In genomic region chr19:11551603-11552235, GRCh38 we compare ENCODE assay signal across 10 cellular contexts. TPM values are rescaled to one million over a fixed set of nuclear protein-coding genes. Genes with fewer than 3 reads are reported as not detected.
DNase-seq lines count a peak whose midpoint lies in the region; ATAC-seq and TF ChIP-seq lines count a peak whose summit lies in the region.
"Had no signal": no experiment of that assay in that cellular context is flagged by ENCODE, and none has a peak within 500 bp of the region (broad histone marks: within the 10 kb centered on the region; RNA-seq: fewer than 3 reads in every experiment).

No MANE protein-coding gene starts in this region.

- H3K36me3 ChIP-seq in heart right ventricle (peaks cover 0 to 68% (median 18%) of the 10 kb centered on the region in 9 donors), left lung (peaks cover 0 to 51% of the 10 kb centered on the region in 2 donors)

- intact Hi-C loops in heart right ventricle (cut with DNase I), result no loop called here
- intact Hi-C loops in Right ventricle myocardium inferior (cut with DNase I), result no loop called here
- intact Hi-C loops in left lung (cut with DNase I), result no loop called here

- no peak overlapping the region for H3K4me3 Mint-ChIP-seq in activated CD8-positive, alpha-beta T cell treated with anti-CD3 and anti-CD28 coated beads, Interleukin-2, amount 10 ng/mL, durations not matched to agents 7 days and 5 days
- H3K4me3 Mint-ChIP-seq: immature natural killer cell had no signal

- H3K27me3 ChIP-seq in heart right ventricle (no peaks in the 10 kb centered on the region), left lung (no peaks in the 10 kb centered on the region)

- ATAC-seq in heart right ventricle (peak in 7 of 8 donors; percentile 26 to 59 (median 41)), Right ventricle myocardium inferior (no peak), left lung (peak; percentile 34)
- ATAC-seq in activated CD8-positive, alpha-beta T cell treated with anti-CD3 and anti-CD28 coated beads, Interleukin-2, amount 10 ng/mL, durations not matched to agents 7 days and 5 days, result peak; percentile 52

- DNase-seq in heart right ventricle (no peak), Right ventricle myocardium inferior (ENCODE audit: missing footprints) (no peak), left lung (no peak), KG1 (lab: John Stamatoyannopoulos, UW) (no peak), NCI-H446 treated with DMSO at 0.1 percent for 48 hours (lab: John Stamatoyannopoulos, UW) (no peak), SIG-M5 treated with dmso at 0.1 percent for 504 hours (lab: John Stamatoyannopoulos, UW; ENCODE audit: unreplicated experiment) (no peak), LoVo (ENCODE audit: low spot score) (no peak)
- no peak for DNase-seq in activated CD8-positive, alpha-beta T cell treated with anti-CD3 and anti-CD28 coated beads, Interleukin-2, amount 10 ng/mL, durations not matched to agents 7 days and 5 days
- DNase-seq: DMS153, immature natural killer cell had no signal

- no peaks in the 10 kb centered on the region for H3K9me3 Mint-ChIP-seq in activated CD8-positive, alpha-beta T cell treated with anti-CD3 and anti-CD28 coated beads, Interleukin-2, amount 10 ng/mL, durations not matched to agents 7 days and 5 days (ENCODE audit: insufficient read depth)
- H3K9me3 Mint-ChIP-seq: immature natural killer cell had no signal

- H3K4me3 ChIP-seq in heart right ventricle, result no peak overlapping the region
- no peak overlapping the region for H3K4me3 ChIP-seq in left lung

- CTCF ChIA-PET in activated CD8-positive, alpha-beta T cell treated with anti-CD3 and anti-CD28 coated beads, Interleukin-2, amount 10 ng/mL, durations not matched to agents 7 days and 5 days (lab: Charles Lee), result interaction anchor here (1.1 to 1.3 kb wide), 2 partner anchors 9 to 15 kb away, joined by 3 to 5 read pairs; no protein-coding TSS in a partner anchor

- no peak overlapping the region for H3K27ac Mint-ChIP-seq in activated CD8-positive, alpha-beta T cell treated with anti-CD3 and anti-CD28 coated beads, Interleukin-2, amount 10 ng/mL, durations not matched to agents 7 days and 5 days
- H3K27ac Mint-ChIP-seq: immature natural killer cell had no signal

- H3K4me1 Mint-ChIP-seq in activated CD8-positive, alpha-beta T cell treated with anti-CD3 and anti-CD28 coated beads, Interleukin-2, amount 10 ng/mL, durations not matched to agents 7 days and 5 days (ENCODE audit: low read depth), result peaks cover 21% of the 10 kb centered on the region

- 75 to 79% methylated on average over 26 of the region's 26 CpGs for WGBS in heart right ventricle, 2 donors

- TF ChIP-seq CTCF in heart right ventricle (IDR thresholded peaks at IDR 0.05), result peak in 7 of 9 donors; percentile 19 to 45 (median 34)
- TF ChIP-seq CTCF in left lung (IDR thresholded peaks at IDR 0.05), result no peak

- POLR2A ChIA-PET in activated CD8-positive, alpha-beta T cell treated with anti-CD3 and anti-CD28 coated beads, Interleukin-2, amount 10 ng/mL, durations not matched to agents 7 days and 5 days (lab: Charles Lee), result no interaction called here

- H3K36me3 Mint-ChIP-seq in activated CD8-positive, alpha-beta T cell treated with anti-CD3 and anti-CD28 coated beads, Interleukin-2, amount 10 ng/mL, durations not matched to agents 7 days and 5 days (ENCODE audit: low read depth), result peaks cover 23% of the 10 kb centered on the region

- H3K4me1 ChIP-seq in heart right ventricle (peaks cover 0 to 12% (median 4%) of the 10 kb centered on the region in 9 donors), left lung (peaks cover 0 to 10% of the 10 kb centered on the region in 2 donors)

- H3K9me3 ChIP-seq in heart right ventricle (no peaks in the 10 kb centered on the region), left lung (no peaks in the 10 kb centered on the region)

- H3K27me3 Mint-ChIP-seq in activated CD8-positive, alpha-beta T cell treated with anti-CD3 and anti-CD28 coated beads, Interleukin-2, amount 10 ng/mL, durations not matched to agents 7 days and 5 days (ENCODE audit: low read depth), result no peaks in the 10 kb centered on the region

- H3K27ac ChIP-seq in heart right ventricle, result no peak overlapping the region
- no peak overlapping the region for H3K27ac ChIP-seq in left lung

RNA-seq across cellular contexts. Expression of gene ELOF1, which starts 7.3 kb away (rescaled TPM):
- total RNA-seq in heart right ventricle, result 10 to 100 TPM; 24.9 to 37.5 (median 30.9) TPM
- polyA plus RNA-seq in heart right ventricle, result 10 to 100 TPM; 52.2 to 91.0 TPM
- 33.5 TPM for total RNA-seq in Right ventricle myocardium inferior
- 10 to 100 TPM; 47.9 to 52.8 TPM for total RNA-seq in activated CD8-positive, alpha-beta T cell treated with anti-CD3 and anti-CD28 coated beads, Interleukin-2, amount 10 ng/mL, durations not matched to agents 7 days and 5 days
- total RNA-seq in left lung, result 10 to 100 TPM; 50.4 to 53.4 TPM

RNA-seq across cellular contexts. Expression of gene CNN1, which starts 13.1 kb away (rescaled TPM):
- 100 to 1,000 TPM in 7 of 10 donors, 10 to 100 TPM in 3; 63.4 to 267 (median 163) TPM for total RNA-seq in heart right ventricle
- polyA plus RNA-seq in heart right ventricle, result 100 to 1,000 TPM; 114 to 678 TPM
- total RNA-seq in Right ventricle myocardium inferior, result 174 TPM
- not detected for total RNA-seq in activated CD8-positive, alpha-beta T cell treated with anti-CD3 and anti-CD28 coated beads, Interleukin-2, amount 10 ng/mL, durations not matched to agents 7 days and 5 days
- total RNA-seq in left lung, result 10 to 100 TPM; 33.1 to 37.0 TPM
- polyA plus RNA-seq: immature natural killer cell had no signal

RNA-seq across cellular contexts. Expression of gene ECSIT, which starts 22.8 kb away (rescaled TPM):
- total RNA-seq in heart right ventricle, result 100 to 1,000 TPM in 9 of 10 donors, 10 to 100 TPM in 1; 86.8 to 162 (median 131) TPM
- 100 to 1,000 TPM; 164 to 226 TPM for polyA plus RNA-seq in heart right ventricle
- 172 TPM for total RNA-seq in Right ventricle myocardium inferior
- total RNA-seq in activated CD8-positive, alpha-beta T cell treated with anti-CD3 and anti-CD28 coated beads, Interleukin-2, amount 10 ng/mL, durations not matched to agents 7 days and 5 days, result 10 to 100 TPM; 28.9 to 31.6 TPM
- 10 to 100 TPM; 37.4 to 44.6 TPM for total RNA-seq in left lung

RNA-seq across cellular contexts. Expression of gene ACP5, which starts 25.7 kb away (rescaled TPM):
- 10 to 100 TPM in 1 of 10 donors, 1 to 10 TPM in 7, under 1 TPM in 2; 0.80 to 22.7 (median 2.0) TPM for total RNA-seq in heart right ventricle
- 1 to 10 TPM; 1.9 to 4.0 TPM for polyA plus RNA-seq in heart right ventricle
- 2.3 TPM for total RNA-seq in Right ventricle myocardium inferior
- 1 to 10 TPM; 9.8 to 9.9 TPM for total RNA-seq in activated CD8-positive, alpha-beta T cell treated with anti-CD3 and anti-CD28 coated beads, Interleukin-2, amount 10 ng/mL, durations not matched to agents 7 days and 5 days
- total RNA-seq in left lung, result 100 to 1,000 TPM; 242 to 299 TPM

RNA-seq across cellular contexts. Expression of gene ZNF627, which starts 45.6 kb away (rescaled TPM):
- 1 to 10 TPM; 5.3 to 9.8 (median 6.7) TPM for total RNA-seq in heart right ventricle
- 1 to 10 TPM; 3.6 to 4.1 TPM for polyA plus RNA-seq in heart right ventricle
- 4.9 TPM for total RNA-seq in Right ventricle myocardium inferior
- total RNA-seq in activated CD8-positive, alpha-beta T cell treated with anti-CD3 and anti-CD28 coated beads, Interleukin-2, amount 10 ng/mL, durations not matched to agents 7 days and 5 days, result 1 to 10 TPM; 3.7 to 4.8 TPM
- total RNA-seq in left lung, result 10 to 100 TPM; 10.5 to 12.3 TPM

Comparison
In these comparisons a context has a peak if more than half of its experiments do, and no peak if none do; other contexts are left out.
1. CTCF ChIP-seq: peak in heart right ventricle (7 of 9); none in left lung (0 of 2).
2. RNA of gene CNN1, which starts 13.1 kb away (total RNA-seq): 174 TPM in Right ventricle myocardium inferior (single experiment), 63.4 to 267 TPM in heart right ventricle and 33.1 to 37.0 TPM in left lung; not detected in activated CD8-positive, alpha-beta T cell treated with anti-CD3 and anti-CD28 coated beads, Interleukin-2, amount 10 ng/mL, durations not matched to agents 7 days and 5 days; every median in the first group is over 10 times any median in the second.